Comparison of ENCODE assay signal across 8 cellular contexts in the genomic region with DNA sequence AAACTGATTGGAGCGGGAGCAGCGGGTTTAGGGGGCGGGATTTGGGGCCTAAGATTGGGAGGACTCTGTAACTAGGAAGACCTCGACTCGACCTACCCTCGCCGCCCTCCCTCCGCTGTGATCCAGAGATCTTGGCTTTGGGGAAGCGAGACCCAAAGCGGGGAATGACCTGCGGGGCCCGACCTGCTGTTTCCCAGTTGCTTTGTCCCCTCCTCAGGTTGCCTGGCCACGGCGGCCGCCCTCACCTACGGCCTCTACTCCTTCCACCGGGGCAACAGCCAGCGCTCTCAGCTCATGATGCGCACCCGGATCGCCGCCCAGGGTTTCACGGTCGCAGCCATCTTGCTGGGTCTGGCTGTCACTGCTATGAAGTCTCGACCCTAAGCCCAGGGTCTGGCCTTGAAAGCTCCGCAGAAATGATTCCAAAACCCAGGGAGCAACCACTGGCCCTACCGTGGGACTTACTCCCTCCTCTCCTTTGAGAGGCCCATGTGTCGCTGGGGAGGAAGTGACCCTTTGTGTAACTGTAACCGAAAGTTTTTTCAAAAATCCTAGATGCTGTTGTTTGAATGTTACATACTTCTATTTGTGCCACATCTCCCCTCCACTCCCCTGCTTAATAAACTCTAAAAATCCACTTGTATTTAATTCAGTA. TPM values are rescaled to one million over a fixed set of nuclear protein-coding genes. Genes with fewer than 3 reads are reported as not detected.
DNase-seq lines count a peak whose midpoint lies in the region; ATAC-seq, FAIRE-seq and TF ChIP-seq lines count a peak whose summit lies in the region.

No MANE protein-coding gene starts in this region.

- peak overlapping the region; percentile 78 for H2AFZ ChIP-seq in K562 (ENCODE audit: low read depth, low read length)

- H3K9me3 ChIP-seq in K562 (replicated peaks; ENCODE audit: control insufficient read depth, insufficient read depth, low read depth, low read length) (no peaks in the 10 kb centered on the region), testis (no peaks in the 10 kb centered on the region)

- no peaks in the 10 kb centered on the region; the same call in 1 of the 2 replicates for H4K20me1 ChIP-seq in K562 (replicated peaks; ENCODE audit: control insufficient read depth, insufficient read depth, low read length)

- H3K4me2 ChIP-seq in K562 (ENCODE audit: insufficient read depth, low read length): peak overlapping the region; percentile 99

- H3K4me1 ChIP-seq in K562 (replicated peaks in 1 of 2; ENCODE audit: control insufficient read depth in 2 of 2, insufficient read depth in 2 of 2, low read length in 2 of 2) (peaks cover 6 to 15% of the 10 kb centered on the region in 2 experiments; a peak in 4 of 5 replicates), testis (peaks cover 13% of the 10 kb centered on the region)

- H3K9ac ChIP-seq in K562 (ENCODE audit: insufficient read depth in 1 of 2, low read depth in 2 of 2, low read length in 2 of 2): peak overlapping the region; percentile 96 to 98

- TF ChIP-seq CTCF in GM12865 (IDR thresholded peaks at IDR 0.05; ENCODE audit: insufficient read depth, low read depth, low read length, missing control alignments) (no peak), K562 (IDR thresholded peaks at IDR 0.05 in 2 of 3, conservative IDR thresholded peaks at IDR 0.05 in 1 of 3; ENCODE audit: insufficient read depth in 2 of 3, low read depth in 1 of 3, low read length in 3 of 3) (no peak), testis (IDR thresholded peaks at IDR 0.05) (no peak)

- BruUV-seq in K562 (replicated peaks; lab: Mats Ljungman, UMichigan): TSS peak; percentile 96

- TF ChIP-seq RAD21 in Ishikawa (IDR thresholded peaks at IDR 0.05; ENCODE audit: low read depth) (no peak), K562 (CRISPR knock-in tag; conservative IDR thresholded peaks at IDR 0.05 in 1 of 2, IDR thresholded peaks at IDR 0.05 in 1 of 2) (no peak; a peak in 1 of 4 replicates)

- H3K79me2 ChIP-seq in K562 (ENCODE audit: control insufficient read depth, insufficient read depth, low read length): peaks cover 58% of the 10 kb centered on the region

- H3K27ac ChIP-seq in K562 (ENCODE audit: extremely low read depth, low read depth, low read length) (peak overlapping the region; percentile 97), testis (peak overlapping the region; percentile 89 to 96)

- H3K36me3 ChIP-seq in K562 (ENCODE audit: control insufficient read depth, insufficient read depth, low read length) (peaks cover 79% of the 10 kb centered on the region), testis (ENCODE audit: low read depth, missing control alignments) (no peaks in the 10 kb centered on the region)

- in situ Hi-C loops in K562 (cut with MboI): no loop called here

- ATAC-seq in GM21529 (IDR thresholded peaks at IDR 0.05; ENCODE audit: unreplicated experiment): peak; percentile 29
- ATAC-seq in K562: peak; percentile 71
- ATAC-seq in left lobe of liver: peak; percentile 41

- H3K27me3 ChIP-seq in K562 (ENCODE audit: control insufficient read depth in 2 of 2, insufficient read depth in 2 of 2, low read length in 2 of 2) (no peaks in the 10 kb centered on the region), testis (no peaks in the 10 kb centered on the region)

- intact Hi-C loops in K562 (cut with micrococcal nuclease) (no loop called here), testis (cut with DNase I; ENCODE audit: low total_unique reads) (no loop called here)

- 2% methylated on average over 28 of the region's 29 CpGs for WGBS in K562 (ENCODE audit: insufficient coverage, low coverage, missing lambda C conversion rate)
- WGBS in testis, 2 donors: 1 to 2% methylated on average over 28 to 29 of the region's 29 CpGs

- H3K4me3 ChIP-seq in GM12865 (ENCODE audit: low read depth, low read length) (peak overlapping the region; percentile 76), K562 (peak overlapping the region; percentile 69), testis (peak overlapping the region; percentile 73 to 74)

- no peaks in the 10 kb centered on the region for H3K9me1 ChIP-seq in K562 (ENCODE audit: control insufficient read depth, insufficient read depth, low read length)

- peak; percentile 3; the same call in 1 of the 2 replicates for TF ChIP-seq EP300 in Ishikawa (IDR thresholded peaks at IDR 0.05; ENCODE audit: borderline replicate concordance)
- TF ChIP-seq EP300 in K562 (IDR thresholded peaks at IDR 0.05; ENCODE audit: low read length): no peak

- POLR2A ChIA-PET in K562 (lab: Yijun Ruan, JAX): interaction anchor here (0.6 to 1.5 kb wide), 4 partner anchors 11 to 149 kb away, joined by 3 to 4 read pairs (median 3); no protein-coding TSS in a partner anchor

- DNase-seq in GM12865 (ENCODE audit: low read depth): no peak
- peak in 2 of 4 experiments; percentile 90 to 91 for DNase-seq in K562 (ENCODE audit: extremely low read depth in 1 of 4, low spot score in 3 of 4)
- no peak for DNase-seq in left lobe of liver (ENCODE audit: low spot score)
- no peak for DNase-seq in testis
- no peak for DNase-seq in NCI-H2196 treated with DMSO at 0.1 percent for 48 hours (lab: John Stamatoyannopoulos, UW; ENCODE audit: unreplicated experiment)
- no peak for DNase-seq in NCI-H1092 treated with DMSO at 0.1 percent for 48 hours (lab: John Stamatoyannopoulos, UW)

- TF ChIP-seq POLR2A in K562 (conservative IDR thresholded peaks at IDR 0.05) (peak; percentile 77), testis (IDR thresholded peaks at IDR 0.05) (no peak)

- CTCF ChIA-PET in K562 (lab: Yijun Ruan, JAX; ENCODE audit: low intra/inter-chr PET ratio): no interaction called here

- FAIRE-seq in K562 (lab: Jason Lieb, UNC): no peak

RNA-seq across cellular contexts. Expression of gene HIGD2A, which starts 0.7 kb away (rescaled TPM):
- 8.9 and 23.0 TPM in 2 replicates for total RNA-seq in K562 (2011; cell fraction: chromatin; rRNA removed; ENCODE audit: low replicate concordance)
- total RNA-seq in K562 (2011; cell fraction: nucleolus; rRNA removed): 31.7 and 39.2 TPM in 2 replicates
- 38.3 and 59.1 TPM in 2 replicates for total RNA-seq in K562 (2011; cell fraction: nucleoplasm; rRNA removed)
- total RNA-seq in K562 (2014; rRNA removed) (193 and 230 TPM in 2 replicates), K562 (2014; rRNA removed; fragmentation: Illumina TruSeq; extraction: Trizol) (86.1 and 94.7 TPM in 2 replicates), K562 (2015; rRNA removed; fragmentation: Illumina TruSeq; extraction: Trizol) (161 and 163 TPM in 2 replicates), K562 (2021) (150 and 154 TPM in 2 replicates), left lobe of liver (49.2 TPM), testis (100 to 1,000 TPM; 129 to 184 TPM)
- polyA plus RNA-seq in K562 (2011; rRNA removed) (121 and 166 TPM in 2 replicates), K562 (2014; fragmentation: Illumina TruSeq; extraction: Trizol) (144 and 249 TPM in 2 replicates), K562 (2014; fragmentation: Nextera tagmentation; extraction: Ambion mirVana) (100 to 1,000 TPM; 232 to 235 TPM), K562 (2014; rRNA removed) (264 and 272 TPM in 2 replicates), testis (ENCODE audit: insufficient read depth, low read depth, low replicate concordance) (128 TPM)
- polyA plus RNA-seq in K562 (2011; cell fraction: cytosol; rRNA removed): 306 and 470 TPM in 2 replicates
- 70.5 and 75.2 TPM in 2 replicates for polyA plus RNA-seq in K562 (2011; cell fraction: nucleus; rRNA removed)
- polyA plus RNA-seq in K562 (2012): 187 and 315 TPM in 2 replicates
- 38.5 and 45.4 TPM in 2 replicates for polyA minus RNA-seq in K562 (2011; rRNA and poly(A)+ RNA removed)
- 64.4 and 107 TPM in 2 replicates for polyA minus RNA-seq in K562 (2011; cell fraction: cytosol; rRNA and poly(A)+ RNA removed)
- 21.5 and 40.7 TPM in 2 replicates for polyA minus RNA-seq in K562 (2011; cell fraction: nucleus; rRNA and poly(A)+ RNA removed)

RNA-seq across cellular contexts. Expression of gene NOP16, which starts 0.8 kb away (rescaled TPM):
- 76.0 and 149 TPM in 2 replicates for total RNA-seq in K562 (2011; cell fraction: chromatin; rRNA removed; ENCODE audit: low replicate concordance)
- 135 and 143 TPM in 2 replicates for total RNA-seq in K562 (2011; cell fraction: nucleolus; rRNA removed)
- total RNA-seq in K562 (2011; cell fraction: nucleoplasm; rRNA removed): 111 and 128 TPM in 2 replicates
- 92.5 and 116 TPM in 2 replicates for total RNA-seq in K562 (2014; rRNA removed)
- 80.3 and 98.2 TPM in 2 replicates for total RNA-seq in K562 (2014; rRNA removed; fragmentation: Illumina TruSeq; extraction: Trizol)
- total RNA-seq in K562 (2015; rRNA removed; fragmentation: Illumina TruSeq; extraction: Trizol): 143 and 148 TPM in 2 replicates
- total RNA-seq in K562 (2021): 116 and 120 TPM in 2 replicates
- 121 and 136 TPM in 2 replicates for polyA plus RNA-seq in K562 (2011; rRNA removed)
- polyA plus RNA-seq in K562 (2011; cell fraction: cytosol; rRNA removed): 104 and 115 TPM in 2 replicates
- 133 and 168 TPM in 2 replicates for polyA plus RNA-seq in K562 (2011; cell fraction: nucleus; rRNA removed)
- 49.6 and 125 TPM in 2 replicates for polyA plus RNA-seq in K562 (2012)
- 161 and 166 TPM in 2 replicates for polyA plus RNA-seq in K562 (2014; fragmentation: Illumina TruSeq; extraction: Trizol)
- polyA plus RNA-seq in K562 (2014; fragmentation: Nextera tagmentation; extraction: Ambion mirVana): 100 to 1,000 TPM; 183 to 342 TPM
- 174 and 221 TPM in 2 replicates for polyA plus RNA-seq in K562 (2014; rRNA removed)
- 60.7 and 71.9 TPM in 2 replicates for polyA minus RNA-seq in K562 (2011; rRNA and poly(A)+ RNA removed)
- 42.1 and 58.9 TPM in 2 replicates for polyA minus RNA-seq in K562 (2011; cell fraction: cytosol; rRNA and poly(A)+ RNA removed)
- polyA minus RNA-seq in K562 (2011; cell fraction: nucleus; rRNA and poly(A)+ RNA removed): 83.7 and 100 TPM in 2 replicates
- total RNA-seq in left lobe of liver: 12.0 TPM
- 10 to 100 TPM; 19.1 to 19.2 TPM for total RNA-seq in testis
- 23.6 TPM for polyA plus RNA-seq in testis (ENCODE audit: insufficient read depth, low read depth, low replicate concordance)

RNA-seq across cellular contexts. Expression of gene ARL10, which starts 24.0 kb away (rescaled TPM):
- 0.05 and 0.53 TPM in 2 replicates for total RNA-seq in K562 (2011; cell fraction: chromatin; rRNA removed; ENCODE audit: low replicate concordance)
- total RNA-seq in K562 (2011; cell fraction: nucleolus; rRNA removed): not detected in 2 replicates
- total RNA-seq in K562 (2011; cell fraction: nucleoplasm; rRNA removed): 0.07 and 0.08 TPM in 2 replicates
- total RNA-seq in K562 (2014; rRNA removed) (2.0 TPM in 1 of 2 replicates, not detected in the other), K562 (2014; rRNA removed; fragmentation: Illumina TruSeq; extraction: Trizol) (0.40 TPM in 1 of 2 replicates, not detected in the other), K562 (2015; rRNA removed; fragmentation: Illumina TruSeq; extraction: Trizol) (0.40 and 0.45 TPM in 2 replicates), K562 (2021) (0.38 and 1.2 TPM in 2 replicates), left lobe of liver (1.8 TPM), testis (1 to 10 TPM; 5.8 to 8.9 TPM)
- polyA plus RNA-seq in K562 (2011; rRNA removed) (0.01 and 0.11 TPM in 2 replicates), K562 (2014; fragmentation: Illumina TruSeq; extraction: Trizol) (0.69 TPM in 1 of 2 replicates, not detected in the other), K562 (2014; fragmentation: Nextera tagmentation; extraction: Ambion mirVana) (under 1 TPM; under 0.01 to 0.31 TPM), K562 (2014; rRNA removed) (not detected in 2 replicates), testis (ENCODE audit: insufficient read depth, low read depth, low replicate concordance) (8.3 TPM)
- polyA plus RNA-seq in K562 (2011; cell fraction: cytosol; rRNA removed): under 0.01 TPM in 1 of 2 replicates, not detected in the other
- polyA plus RNA-seq in K562 (2011; cell fraction: nucleus; rRNA removed): 0.03 and 0.46 TPM in 2 replicates
- polyA plus RNA-seq in K562 (2012): 0.03 and 0.34 TPM in 2 replicates
- polyA minus RNA-seq in K562 (2011; rRNA and poly(A)+ RNA removed): 0.35 TPM in 1 of 2 replicates, not detected in the other
- not detected in 2 replicates for polyA minus RNA-seq in K562 (2011; cell fraction: cytosol; rRNA and poly(A)+ RNA removed)
- polyA minus RNA-seq in K562 (2011; cell fraction: nucleus; rRNA and poly(A)+ RNA removed): not detected in 2 replicates

RNA-seq across cellular contexts. Expression of gene CLTB, which starts 27.1 kb away (rescaled TPM):
- 8.7 and 27.7 TPM in 2 replicates for total RNA-seq in K562 (2011; cell fraction: chromatin; rRNA removed; ENCODE audit: low replicate concordance)
- total RNA-seq in K562 (2011; cell fraction: nucleolus; rRNA removed): 17.0 and 19.1 TPM in 2 replicates
- 18.7 and 31.4 TPM in 2 replicates for total RNA-seq in K562 (2011; cell fraction: nucleoplasm; rRNA removed)
- total RNA-seq in K562 (2014; rRNA removed): 111 and 117 TPM in 2 replicates
- total RNA-seq in K562 (2014; rRNA removed; fragmentation: Illumina TruSeq; extraction: Trizol): 15.2 and 17.4 TPM in 2 replicates
- 39.0 and 39.7 TPM in 2 replicates for total RNA-seq in K562 (2015; rRNA removed; fragmentation: Illumina TruSeq; extraction: Trizol)
- total RNA-seq in K562 (2021): 54.7 and 69.0 TPM in 2 replicates
- 33.1 and 41.1 TPM in 2 replicates for polyA plus RNA-seq in K562 (2011; rRNA removed)
- 47.3 and 113 TPM in 2 replicates for polyA plus RNA-seq in K562 (2011; cell fraction: cytosol; rRNA removed)
- polyA plus RNA-seq in K562 (2011; cell fraction: nucleus; rRNA removed): 28.1 and 43.0 TPM in 2 replicates
- 55.6 and 65.9 TPM in 2 replicates for polyA plus RNA-seq in K562 (2012)
- 31.4 and 55.9 TPM in 2 replicates for polyA plus RNA-seq in K562 (2014; fragmentation: Illumina TruSeq; extraction: Trizol)
- polyA plus RNA-seq in K562 (2014; fragmentation: Nextera tagmentation; extraction: Ambion mirVana): 1 to 10 TPM; 1.8 to 3.5 TPM
- 84.2 and 84.6 TPM in 2 replicates for polyA plus RNA-seq in K562 (2014; rRNA removed)
- polyA minus RNA-seq in K562 (2011; rRNA and poly(A)+ RNA removed): 17.0 and 24.2 TPM in 2 replicates
- 25.4 and 28.5 TPM in 2 replicates for polyA minus RNA-seq in K562 (2011; cell fraction: cytosol; rRNA and poly(A)+ RNA removed)
- polyA minus RNA-seq in K562 (2011; cell fraction: nucleus; rRNA and poly(A)+ RNA removed): 7.8 and 8.3 TPM in 2 replicates
- total RNA-seq in left lobe of liver: 37.3 TPM
- 100 to 1,000 TPM; 103 to 107 TPM for total RNA-seq in testis
- 60.8 TPM for polyA plus RNA-seq in testis (ENCODE audit: insufficient read depth, low read depth, low replicate concordance)

RNA-seq across cellular contexts. Expression of gene KIAA1191, which starts 27.7 kb away (rescaled TPM):
- 94.0 and 114 TPM in 2 replicates for total RNA-seq in K562 (2011; cell fraction: chromatin; rRNA removed; ENCODE audit: low replicate concordance)
- total RNA-seq in K562 (2011; cell fraction: nucleolus; rRNA removed): 63.4 and 68.9 TPM in 2 replicates
- 87.3 and 103 TPM in 2 replicates for total RNA-seq in K562 (2011; cell fraction: nucleoplasm; rRNA removed)
- total RNA-seq in K562 (2014; rRNA removed) (37.4 and 48.6 TPM in 2 replicates), K562 (2014; rRNA removed; fragmentation: Illumina TruSeq; extraction: Trizol) (35.0 and 36.3 TPM in 2 replicates), K562 (2015; rRNA removed; fragmentation: Illumina TruSeq; extraction: Trizol) (39.8 and 41.8 TPM in 2 replicates), K562 (2021) (46.6 and 47.4 TPM in 2 replicates), left lobe of liver (51.9 TPM), testis (10 to 100 TPM; 35.5 to 60.3 TPM)
- polyA plus RNA-seq in K562 (2011; rRNA removed) (50.4 and 69.7 TPM in 2 replicates), K562 (2014; fragmentation: Illumina TruSeq; extraction: Trizol) (69.6 and 80.2 TPM in 2 replicates), K562 (2014; fragmentation: Nextera tagmentation; extraction: Ambion mirVana) (10 to 100 TPM; 31.0 to 56.5 TPM), K562 (2014; rRNA removed) (45.7 and 48.1 TPM in 2 replicates), testis (ENCODE audit: insufficient read depth, low read depth, low replicate concordance) (34.9 TPM)
- polyA plus RNA-seq in K562 (2011; cell fraction: cytosol; rRNA removed): 63.7 and 84.2 TPM in 2 replicates
- polyA plus RNA-seq in K562 (2011; cell fraction: nucleus; rRNA removed): 51.5 and 52.6 TPM in 2 replicates
- 43.4 and 52.5 TPM in 2 replicates for polyA plus RNA-seq in K562 (2012)
- polyA minus RNA-seq in K562 (2011; rRNA and poly(A)+ RNA removed): 46.0 and 51.2 TPM in 2 replicates
- polyA minus RNA-seq in K562 (2011; cell fraction: cytosol; rRNA and poly(A)+ RNA removed): 33.3 and 34.1 TPM in 2 replicates
- 28.7 and 41.0 TPM in 2 replicates for polyA minus RNA-seq in K562 (2011; cell fraction: nucleus; rRNA and poly(A)+ RNA removed)
